22 cellular contexts compared by ENCODE assay signal in genomic region chr11:19290356-19290755, GRCh38.
"Had no signal": no experiment of that assay in that cellular context is flagged by ENCODE, and none has a peak within 500 bp of the region (broad histone marks: within the 10 kb centered on the region; RNA-seq: fewer than 3 reads in every experiment).

No MANE protein-coding gene starts in this region.

- H3K27me3 Mint-ChIP-seq: central memory CD8-positive, alpha-beta T cell had no signal

- H3K27ac ChIP-seq: body of pancreas, colonic mucosa, gastroesophageal sphincter, heart left ventricle, left lung, right atrium auricular region, suprapubic skin had no signal

- H3K4me3 ChIP-seq: body of pancreas, colonic mucosa, gastroesophageal sphincter, heart left ventricle, left lung, right atrium auricular region, suprapubic skin had no signal

- FAIRE-seq: kidney had no signal

- H3K36me3 Mint-ChIP-seq: activated CD8-positive, alpha-beta memory T cell treated with anti-CD3 and anti-CD28 coated beads, Interleukin-2, amount 10 ng/mL, durations not matched to agents 7 days and 5 days; activated naive CD8-positive, alpha-beta T cell treated with anti-CD3 and anti-CD28 coated beads for 36 hours; T-cell; type B pancreatic cell had no signal

- H3K27ac Mint-ChIP-seq: activated CD4-positive, alpha-beta memory T cell treated with anti-CD3 and anti-CD28 coated beads, Interleukin-2, amount 10 ng/mL, durations not matched to agents 7 days and 5 days; activated CD8-positive, alpha-beta memory T cell treated with anti-CD3 and anti-CD28 coated beads, Interleukin-2, amount 10 ng/mL, durations not matched to agents 7 days and 5 days; activated naive CD8-positive, alpha-beta T cell treated with anti-CD3 and anti-CD28 coated beads for 36 hours; endodermal cell; progenitor cell of endocrine pancreas; T-cell; type B pancreatic cell had no signal

- H3K27me3 ChIP-seq: body of pancreas, colonic mucosa, left lung, right atrium auricular region, suprapubic skin had no signal

- H3K9me3 ChIP-seq: body of pancreas, colonic mucosa, gastroesophageal sphincter, heart left ventricle, left lung, right atrium auricular region, suprapubic skin had no signal

- H3K9me3 Mint-ChIP-seq: activated CD4-positive, alpha-beta memory T cell treated with anti-CD3 and anti-CD28 coated beads, Interleukin-2, amount 10 ng/mL, durations not matched to agents 7 days and 5 days; activated naive CD8-positive, alpha-beta T cell treated with anti-CD3 and anti-CD28 coated beads for 36 hours; central memory CD8-positive, alpha-beta T cell; endodermal cell; stimulated activated naive CD8-positive, alpha-beta T cell treated with anti-CD3 and anti-CD28 coated beads, Interleukin-15, amount 100 ng/mL, for 72 hours; T-cell; type B pancreatic cell had no signal

- H3K4me1 ChIP-seq: body of pancreas, colonic mucosa, gastroesophageal sphincter, heart left ventricle, left lung, right atrium auricular region, suprapubic skin had no signal

- H3K4me1 Mint-ChIP-seq: activated CD4-positive, alpha-beta memory T cell treated with anti-CD3 and anti-CD28 coated beads, Interleukin-2, amount 10 ng/mL, durations not matched to agents 7 days and 5 days; activated CD8-positive, alpha-beta memory T cell treated with anti-CD3 and anti-CD28 coated beads, Interleukin-2, amount 10 ng/mL, durations not matched to agents 7 days and 5 days; activated naive CD8-positive, alpha-beta T cell treated with anti-CD3 and anti-CD28 coated beads for 36 hours; stimulated activated naive CD8-positive, alpha-beta T cell treated with anti-CD3 and anti-CD28 coated beads, Interleukin-15, amount 100 ng/mL, for 72 hours; T-cell had no signal

- ATAC-seq: activated CD8-positive, alpha-beta memory T cell treated with anti-CD3 and anti-CD28 coated beads, Interleukin-2, amount 10 ng/mL, durations not matched to agents 7 days and 5 days; body of pancreas; gastroesophageal sphincter; heart left ventricle; left lung; stimulated activated naive CD8-positive, alpha-beta T cell treated with anti-CD3 and anti-CD28 coated beads, Interleukin-15, amount 100 ng/mL, for 72 hours; T-cell had no signal

- H3K36me3 ChIP-seq: colonic mucosa, gastroesophageal sphincter, heart left ventricle, left lung, right atrium auricular region, suprapubic skin had no signal

- DNase-seq: activated CD4-positive, alpha-beta memory T cell treated with anti-CD3 and anti-CD28 coated beads, Interleukin-2, amount 10 ng/mL, durations not matched to agents 7 days and 5 days; activated CD4-positive, alpha-beta T cell treated with anti-CD3 and anti-CD28 coated beads for 48 hours; activated CD4-positive, CD25-positive, alpha-beta regulatory T cell; activated CD8-positive, alpha-beta memory T cell treated with anti-CD3 and anti-CD28 coated beads, Interleukin-2, amount 10 ng/mL, durations not matched to agents 7 days and 5 days; activated naive CD4-positive, alpha-beta T cell; activated naive CD8-positive, alpha-beta T cell treated with anti-CD3 and anti-CD28 coated beads for 36 hours; amygdala; body of pancreas; colonic mucosa; endodermal cell; heart left ventricle; kidney; left lung; mammary epithelial cell; stimulated activated naive CD8-positive, alpha-beta T cell treated with anti-CD3 and anti-CD28 coated beads, Interleukin-15, amount 100 ng/mL, for 72 hours; T-cell had no signal

- H3K4me3 Mint-ChIP-seq: activated CD4-positive, alpha-beta memory T cell treated with anti-CD3 and anti-CD28 coated beads, Interleukin-2, amount 10 ng/mL, durations not matched to agents 7 days and 5 days; activated CD8-positive, alpha-beta memory T cell treated with anti-CD3 and anti-CD28 coated beads, Interleukin-2, amount 10 ng/mL, durations not matched to agents 7 days and 5 days; activated naive CD8-positive, alpha-beta T cell treated with anti-CD3 and anti-CD28 coated beads for 36 hours; central memory CD8-positive, alpha-beta T cell; endodermal cell; stimulated activated naive CD8-positive, alpha-beta T cell treated with anti-CD3 and anti-CD28 coated beads, Interleukin-15, amount 100 ng/mL, for 72 hours; T-cell; type B pancreatic cell had no signal
